ENCODE assay signal across 13 cellular contexts in genomic region chr7:151313857-151314256, GRCh38. TPM values are rescaled to one million over a fixed set of nuclear protein-coding genes. Genes with fewer than 3 reads are reported as not detected.
DNase-seq lines count a peak whose midpoint lies in the region; ATAC-seq and TF ChIP-seq lines count a peak whose summit lies in the region.
"Had no signal": no experiment of that assay in that cellular context is flagged by ENCODE, and none has a peak within 500 bp of the region (broad histone marks: within the 10 kb centered on the region; RNA-seq: fewer than 3 reads in every experiment).

No MANE protein-coding gene starts in this region.

- H3K9me3 ChIP-seq in MG63 (no peaks in the 10 kb centered on the region), fibroblast of lung (ENCODE audit: control insufficient read depth, insufficient read depth, low read depth, low read length) (no peaks in the 10 kb centered on the region)
- H3K9me3 ChIP-seq: vagina had no signal

- intact Hi-C loops in Calu3 (cut with micrococcal nuclease; ENCODE audit: unreplicated experiment) = no loop called here

- H3K9me3 Mint-ChIP-seq in Calu3 (ENCODE audit: low read depth, unreplicated experiment) = peaks cover 7% of the 10 kb centered on the region

- H3K27ac Mint-ChIP-seq in Calu3 (ENCODE audit: unreplicated experiment) = no peak overlapping the region

- H3K4me1 Mint-ChIP-seq in Calu3 (ENCODE audit: low read depth, unreplicated experiment) = no peaks in the 10 kb centered on the region

- DNase-seq in Calu3 (peak; percentile 16), MG63 (peak; percentile 70), fibroblast of lung (ENCODE audit: low read depth in 2 of 2) (peak; percentile 41 to 55), occipital lobe (lab: John Stamatoyannopoulos, UW) (peak; percentile 23), NOMO-1 treated with dmso at 0.1 percent for 144 hours (lab: John Stamatoyannopoulos, UW; ENCODE audit: unreplicated experiment) (no peak), NOMO-1 treated with DMSO at 0.1 percent for 48 hours (lab: John Stamatoyannopoulos, UW; ENCODE audit: unreplicated experiment) (no peak)
- DNase-seq: activated CD8-positive, alpha-beta memory T cell treated with anti-CD3 and anti-CD28 coated beads, Interleukin-2, amount 10 ng/mL, durations not matched to agents 7 days and 5 days; effector CD4-positive, alpha-beta T cell; NCI-H1092 treated with DMSO at 0.1 percent for 48 hours had no signal

- H3K4me2 ChIP-seq in fibroblast of lung (ENCODE audit: extremely low read depth, insufficient read depth, low read length) = peak overlapping the region; percentile 32

- no peak overlapping the region for H3K9ac ChIP-seq in fibroblast of lung (ENCODE audit: insufficient read depth, low read length)

- H3K27me3 ChIP-seq in MG63 (no peaks in the 10 kb centered on the region), fibroblast of lung (ENCODE audit: control insufficient read depth, insufficient read depth, low read length) (peaks cover 3% of the 10 kb centered on the region)
- H3K27me3 ChIP-seq: vagina had no signal

- ATAC-seq in HG03342 (IDR thresholded peaks at IDR 0.05; ENCODE audit: unreplicated experiment) = no peak
- ATAC-seq in HG02763 (IDR thresholded peaks at IDR 0.05; ENCODE audit: unreplicated experiment) = no peak

- CTCF ChIA-PET in Calu3 (lab: Charles Lee) = no interaction called here

- peak overlapping the region; percentile 42 for H3K27ac ChIP-seq in fibroblast of lung (ENCODE audit: insufficient read depth, low read length)
- H3K27ac ChIP-seq: vagina had no signal

- TF ChIP-seq CTCF in Calu3 (IDR thresholded peaks at IDR 0.05; ENCODE audit: unreplicated experiment) = no peak
- TF ChIP-seq CTCF in fibroblast of lung (conservative IDR thresholded peaks at IDR 0.05 in 1 of 2, IDR thresholded peaks at IDR 0.05 in 1 of 2; ENCODE audit: low read depth in 1 of 2, low read length in 2 of 2) = no peak

- no peak overlapping the region for H3K4me3 Mint-ChIP-seq in Calu3 (ENCODE audit: low read depth, unreplicated experiment)
- H3K4me3 Mint-ChIP-seq: activated CD8-positive, alpha-beta memory T cell treated with anti-CD3 and anti-CD28 coated beads, Interleukin-2, amount 10 ng/mL, durations not matched to agents 7 days and 5 days had no signal

- H3K4me3 ChIP-seq in MG63 = no peak overlapping the region
- no peak overlapping the region for H3K4me3 ChIP-seq in fibroblast of lung (replicated peaks in 1 of 4; ENCODE audit: control extremely low read depth in 1 of 4, insufficient read depth in 1 of 4, low read depth in 3 of 4, low read length in 4 of 4)
- H3K4me3 ChIP-seq: lung, vagina had no signal

- no peaks in the 10 kb centered on the region for H3K36me3 ChIP-seq in MG63
- no peaks in the 10 kb centered on the region for H3K36me3 ChIP-seq in fibroblast of lung (ENCODE audit: control insufficient read depth, insufficient read depth, low read length)
- H3K36me3 ChIP-seq: vagina had no signal

- H4K20me1 ChIP-seq in fibroblast of lung (ENCODE audit: control insufficient read depth, extremely low read depth, insufficient read depth, low read length) = no peaks in the 10 kb centered on the region

- H3K79me2 ChIP-seq in fibroblast of lung (ENCODE audit: control insufficient read depth, insufficient read depth, low read length) = no peaks in the 10 kb centered on the region

- no TSS peak for BruUV-seq in Calu3 (replicated peaks; lab: Mats Ljungman, UMichigan)

- H2AFZ ChIP-seq in fibroblast of lung (ENCODE audit: low read length) = no peak overlapping the region

- H3K36me3 Mint-ChIP-seq in Calu3 (ENCODE audit: insufficient read depth, unreplicated experiment) = no peaks in the 10 kb centered on the region

- H3K4me1 ChIP-seq in fibroblast of lung (ENCODE audit: control insufficient read depth, extremely low read depth, insufficient read depth, low read length) = peaks cover 12% of the 10 kb centered on the region
- H3K4me1 ChIP-seq: vagina had no signal

- H3K27me3 Mint-ChIP-seq in Calu3 (ENCODE audit: unreplicated experiment) = peaks cover 9% of the 10 kb centered on the region

RNA-seq across cellular contexts. Expression of gene NUB1, which starts 27.8 kb away (rescaled TPM):
- total RNA-seq in Calu3 (2022) = 56.2 and 69.2 TPM in 2 replicates
- total RNA-seq in MG63 (2014; rRNA removed; shearing (Covaris generic); ENCODE audit: low replicate concordance) = 23.1 and 43.2 TPM in 2 replicates
- total RNA-seq in fibroblast of lung = 42.9 and 44.4 TPM in 2 replicates
- polyA plus RNA-seq in fibroblast of lung = 59.4 and 77.7 TPM in 2 replicates
- 43.6 and 54.4 TPM in 2 replicates for polyA plus RNA-seq in fibroblast of lung (2012)
- 21.0 and 25.3 TPM in 2 replicates for polyA minus RNA-seq in fibroblast of lung (ENCODE audit: low replicate concordance)
- total RNA-seq in occipital lobe = 33.5 TPM

Comparison
In these comparisons a context has a peak if more than half of its experiments do, and no peak if none do; other contexts are left out.
1. DNase-seq: peak in Calu3 (single experiment), MG63 (single experiment), fibroblast of lung (2 of 2) and occipital lobe (single experiment); none in NOMO-1 treated with dmso at 0.1 percent for 144 hours (single experiment) and NOMO-1 treated with DMSO at 0.1 percent for 48 hours (single experiment).